In genomic region chrX:46913710-46914109, GRCh38 we compare ENCODE assay signal across 7 cellular contexts. TPM values are rescaled to one million over a fixed set of nuclear protein-coding genes. Genes with fewer than 3 reads are reported as not detected.
DNase-seq lines count a peak whose midpoint lies in the region; TF ChIP-seq lines count a peak whose summit lies in the region.

No MANE protein-coding gene starts in this region.

- no peaks in the 10 kb centered on the region for H3K4me1 ChIP-seq in NT2/D1 (ENCODE audit: insufficient read depth, insufficient read length)
- peaks cover 5% of the 10 kb centered on the region for H3K4me1 ChIP-seq in effector memory CD4-positive, alpha-beta T cell (ENCODE audit: control insufficient read depth, insufficient read depth, low read length, poor library complexity, severe bottlenecking)

- H3K27ac ChIP-seq in effector memory CD4-positive, alpha-beta T cell (ENCODE audit: insufficient read depth, low read length, poor library complexity, severe bottlenecking) = no peak overlapping the region

- no peaks in the 10 kb centered on the region for H3K36me3 ChIP-seq in NT2/D1 (ENCODE audit: insufficient read depth, insufficient read length, low read length)
- no peaks in the 10 kb centered on the region for H3K36me3 ChIP-seq in effector memory CD4-positive, alpha-beta T cell (ENCODE audit: control insufficient read depth, insufficient read depth, low read length)

- H3K4me3 ChIP-seq in GM12864 (ENCODE audit: low read depth, low read length) = peak overlapping the region; percentile 51
- H3K4me3 ChIP-seq in NT2/D1 (ENCODE audit: insufficient read length, low read depth) = peak overlapping the region; percentile 83
- H3K4me3 ChIP-seq in effector memory CD4-positive, alpha-beta T cell (ENCODE audit: insufficient read depth, low read depth, low read length, poor library complexity, severe bottlenecking) = peak overlapping the region; percentile 58

- H3K9ac ChIP-seq in NT2/D1 (ENCODE audit: insufficient read length, low read depth) = peak overlapping the region; percentile 86

- DNase-seq in GM12864 (ENCODE audit: low read depth) = no peak
- DNase-seq in NT2/D1 (ENCODE audit: low read depth, low spot score) = no peak
- no peak for DNase-seq in effector memory CD4-positive, alpha-beta T cell
- peak; percentile 6 for DNase-seq in myocyte (ENCODE audit: low read depth)
- no peak for DNase-seq in NCI-H2196 treated with DMSO at 0.1 percent for 48 hours (lab: John Stamatoyannopoulos, UW; ENCODE audit: unreplicated experiment)
- no peak for DNase-seq in DMS114 treated with DMSO at 0.1 percent for 48 hours (lab: John Stamatoyannopoulos, UW; ENCODE audit: unreplicated experiment)
- no peak for DNase-seq in NCI-H1694 treated with DMSO at 0.1 percent for 48 hours (lab: John Stamatoyannopoulos, UW)

- TF ChIP-seq CTCF in GM12864 (IDR thresholded peaks at IDR 0.05; ENCODE audit: low read depth, low read length, missing control alignments) = no peak

- H3K27me3 ChIP-seq in NT2/D1 (ENCODE audit: insufficient read depth, insufficient read length) = peaks cover 11% of the 10 kb centered on the region
- peaks cover 5% of the 10 kb centered on the region for H3K27me3 ChIP-seq in effector memory CD4-positive, alpha-beta T cell (replicated peaks; ENCODE audit: control insufficient read depth, insufficient read depth, low read length, poor library complexity, severe bottlenecking)

- H3K9me3 ChIP-seq in NT2/D1 (ENCODE audit: insufficient read depth, low read length) = no peaks in the 10 kb centered on the region
- H3K9me3 ChIP-seq in effector memory CD4-positive, alpha-beta T cell (ENCODE audit: control insufficient read depth, low read length) = no peaks in the 10 kb centered on the region

RNA-seq across cellular contexts. Expression of gene JADE3, which starts 1.5 kb away (rescaled TPM):
- total RNA-seq in myocyte = 2.2 and 2.8 TPM in 2 replicates
- 1.5 TPM for polyA plus RNA-seq in myocyte (2012)
